ENCODE assay signal across 1 cellular context in genomic region chr3:193822492-193823220, GRCh38.
TF ChIP-seq lines count a peak whose summit lies in the region.

No MANE protein-coding gene starts in this region.

TF ChIP-seq in endothelial cell of umbilical vein, 7 proteins besides CTCF, POLR2A, EP300 and RAD21 (continued from another document):
- no peak for TF ChIP-seq EZH2 (IDR thresholded peaks at IDR 0.05; ENCODE audit: borderline replicate concordance, low read depth, low read length, severe bottlenecking)
- TF ChIP-seq POLR2AphosphoS5 (IDR thresholded peaks at IDR 0.05; ENCODE audit: insufficient read depth, low read depth, low read length): no peak
- no peak for TF ChIP-seq MAX (IDR thresholded peaks at IDR 0.05; ENCODE audit: insufficient read depth, insufficient read length)
- TF ChIP-seq FOS (IDR thresholded peaks at IDR 0.05; ENCODE audit: borderline replicate concordance, insufficient read depth, low read length): no peak
- TF ChIP-seq MYC (IDR thresholded peaks at IDR 0.05; ENCODE audit: low read depth, low read length): no peak
- TF ChIP-seq GATA2 (IDR thresholded peaks at IDR 0.05; ENCODE audit: insufficient read depth, insufficient read length, low read depth, low read length): no peak
